Comparison of ENCODE assay signal across 1 cellular context in the genomic region with DNA sequence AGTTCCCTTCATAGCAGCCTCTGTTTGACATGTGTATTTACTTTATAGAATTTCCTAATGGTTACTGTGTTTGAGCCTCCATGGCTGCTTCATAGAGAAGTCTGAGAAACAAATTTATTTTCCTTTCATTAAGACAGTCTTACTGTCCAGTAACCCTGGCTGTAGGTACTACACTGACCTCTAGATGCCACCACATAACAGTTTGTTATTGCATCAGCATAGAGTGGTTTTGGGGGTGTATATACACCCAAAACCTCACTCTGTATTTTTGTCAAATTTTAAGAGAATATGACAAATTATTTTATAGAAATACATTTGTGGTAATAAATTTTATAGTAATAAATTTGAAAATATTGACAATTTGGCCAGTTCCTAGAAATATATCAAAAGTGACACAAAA.
TF ChIP-seq lines count a peak whose summit lies in the region.

No MANE protein-coding gene starts in this region.

TF ChIP-seq in endothelial cell of umbilical vein, 7 proteins besides CTCF, POLR2A, EP300 and RAD21 (continued from another document):
- TF ChIP-seq, protein P1, sequence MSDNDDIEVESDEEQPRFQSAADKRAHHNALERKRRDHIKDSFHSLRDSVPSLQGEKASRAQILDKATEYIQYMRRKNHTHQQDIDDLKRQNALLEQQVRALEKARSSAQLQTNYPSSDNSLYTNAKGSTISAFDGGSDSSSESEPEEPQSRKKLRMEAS (IDR thresholded peaks at IDR 0.05; ENCODE audit: insufficient read depth, insufficient read length): no peak
